ENCODE assay signal across 15 cellular contexts in genomic region chr16:69939821-69940585, GRCh38. TPM values are rescaled to one million over a fixed set of nuclear protein-coding genes. Genes with fewer than 3 reads are reported as not detected.
DNase-seq lines count a peak whose midpoint lies in the region; ATAC-seq and TF ChIP-seq lines count a peak whose summit lies in the region.
"Had no signal": no experiment of that assay in that cellular context is flagged by ENCODE, and none has a peak within 500 bp of the region (broad histone marks: within the 10 kb centered on the region; RNA-seq: fewer than 3 reads in every experiment).

No MANE protein-coding gene starts in this region.

- TF ChIP-seq POLR2A in IMR-90 (IDR thresholded peaks at IDR 0.05; ENCODE audit: low read depth, low read length), result no peak

- H3K4me1 Mint-ChIP-seq in MCF 10A (ENCODE audit: insufficient read depth, unreplicated experiment), result no peaks in the 10 kb centered on the region
- H3K4me1 Mint-ChIP-seq in CD8-positive, alpha-beta T cell (ENCODE audit: low read depth), result no peaks in the 10 kb centered on the region

- no peak overlapping the region for H2BK20ac ChIP-seq in IMR-90 (ENCODE audit: low read depth, low read length)

- H3K27ac ChIP-seq in mammary epithelial cell (ENCODE audit: insufficient read depth, low read depth, low read length) (no peak overlapping the region), IMR-90 (ENCODE audit: insufficient read depth, low read length) (no peak overlapping the region), thoracic aorta (peak overlapping the region; percentile 61 to 96)
- H3K27ac ChIP-seq in CD8-positive, alpha-beta T cell (ENCODE audit: low read depth, low read length), result no peak overlapping the region
- H3K27ac ChIP-seq: A549 had no signal

- no peak overlapping the region for H3K4me3 Mint-ChIP-seq in MCF 10A (ENCODE audit: unreplicated experiment)
- no peak overlapping the region for H3K4me3 Mint-ChIP-seq in CD8-positive, alpha-beta T cell

- H3K27ac Mint-ChIP-seq in MCF 10A (ENCODE audit: low read depth, unreplicated experiment), result no peak overlapping the region
- no peak overlapping the region for H3K27ac Mint-ChIP-seq in CD8-positive, alpha-beta T cell

- H2BK15ac ChIP-seq in IMR-90 (ENCODE audit: low read depth, low read length), result no peak overlapping the region

- H3K4me1 ChIP-seq in mammary epithelial cell (ENCODE audit: insufficient read depth, low read length) (no peaks in the 10 kb centered on the region), IMR-90 (ENCODE audit: control insufficient read depth, insufficient read depth, low read length) (no peaks in the 10 kb centered on the region), thoracic aorta (ENCODE audit: control insufficient read depth in 1 of 2, low read depth in 2 of 2) (peaks cover 16 to 78% of the 10 kb centered on the region in 2 donors)
- H3K4me1 ChIP-seq in CD8-positive, alpha-beta T cell (ENCODE audit: insufficient read depth, low read length), result no peaks in the 10 kb centered on the region
- H3K4me1 ChIP-seq: A549 had no signal

- no peak for TF ChIP-seq RAD21 in IMR-90 (IDR thresholded peaks at IDR 0.05; ENCODE audit: low read length)

- peaks cover 7% of the 10 kb centered on the region for H3K36me3 ChIP-seq in mammary epithelial cell (ENCODE audit: insufficient read depth, low read length)
- H3K36me3 ChIP-seq in IMR-90 (ENCODE audit: control insufficient read depth, insufficient read depth, low read length), result peaks cover 40% of the 10 kb centered on the region
- H3K36me3 ChIP-seq in thoracic aorta, result peaks cover 49% of the 10 kb centered on the region
- H3K36me3 ChIP-seq in CD8-positive, alpha-beta T cell (ENCODE audit: insufficient read depth, low read length), result peaks cover 39% of the 10 kb centered on the region

- H3K23ac ChIP-seq in IMR-90 (ENCODE audit: low read depth, low read length), result no peak overlapping the region

- no peaks in the 10 kb centered on the region for H3K79me1 ChIP-seq in IMR-90 (ENCODE audit: low read depth in 1 of 2, low read length in 2 of 2)

- H2AK9ac ChIP-seq in IMR-90 (replicated peaks; ENCODE audit: low read depth, low read length, poor library complexity), result peak overlapping the region; percentile 42

- H3K18ac ChIP-seq in IMR-90 (ENCODE audit: low read depth, low read length), result no peak overlapping the region

- CTCF ChIA-PET in mammary epithelial cell (lab: Charles Lee; ENCODE audit: low non-redundant PET), result no interaction called here
- CTCF ChIA-PET in MCF 10A (lab: Yijun Ruan, JAX), result interaction anchor here (4.0 kb wide), 1 partner anchor 11 kb away, joined by 29 read pairs; no protein-coding TSS in a partner anchor
- CTCF ChIA-PET in IMR-90 (lab: Yijun Ruan, JAX), result no interaction called here
- CTCF ChIA-PET in CD8-positive, alpha-beta T cell (lab: Charles Lee), result interaction anchor here (3.2 kb wide), 1 partner anchor 10 kb away, joined by 17 read pairs; no protein-coding TSS in a partner anchor

- H3K27me3 ChIP-seq in mammary epithelial cell (ENCODE audit: insufficient read depth, low read length) (no peaks in the 10 kb centered on the region), IMR-90 (ENCODE audit: control insufficient read depth, insufficient read depth, low read length) (no peaks in the 10 kb centered on the region), thoracic aorta (replicated peaks; ENCODE audit: insufficient read depth) (no peaks in the 10 kb centered on the region)
- no peaks in the 10 kb centered on the region for H3K27me3 ChIP-seq in CD8-positive, alpha-beta T cell (ENCODE audit: insufficient read depth, low read length)

- no peak overlapping the region for H4K5ac ChIP-seq in IMR-90 (ENCODE audit: low read depth, low read length)

- H4K8ac ChIP-seq in IMR-90 (ENCODE audit: low read depth in 2 of 2, low read length in 2 of 2), result no peak overlapping the region

- dilution Hi-C loops in mammary epithelial cell (cut with HindIII; ENCODE audit: low sequenced_read_pairs), result no loop called here
- dilution Hi-C loops in IMR-90 (cut with HindIII; ENCODE audit: low sequenced_read_pairs, unreplicated experiment), result no loop called here

- DNase-seq in mammary epithelial cell, result no peak
- DNase-seq in MCF 10A (ENCODE audit: unreplicated experiment), result no peak
- no peak for DNase-seq in IMR-90
- DNase-seq in mesenteric fat pad (ENCODE audit: low spot score), result peak; percentile 81
- DNase-seq in thoracic aorta (ENCODE audit: low spot score), result no peak
- DNase-seq in CD8-positive, alpha-beta T cell, result no peak
- DNase-seq: C1 segment of cervical spinal cord, DMS79, NCI-H1105, NCI-H2081, NCI-H446 treated with DMSO at 0.1 percent for 48 hours, NCI-H69 had no signal

- H3K4me3 ChIP-seq in mammary epithelial cell (replicated peaks in 1 of 3; ENCODE audit: insufficient read depth in 1 of 3, low read depth in 2 of 3, low read length in 3 of 3) (no peak overlapping the region), IMR-90 (ENCODE audit: insufficient read depth, low read depth, low read length) (no peak overlapping the region), thoracic aorta (no peak overlapping the region)
- no peak overlapping the region for H3K4me3 ChIP-seq in CD8-positive, alpha-beta T cell (ENCODE audit: low read depth, low read length)
- H3K4me3 ChIP-seq: A549 had no signal

- POLR2A ChIA-PET in MCF 10A (lab: Yijun Ruan, JAX), result no interaction called here
- POLR2A ChIA-PET in IMR-90 (lab: Charles Lee; ENCODE audit: unreplicated experiment), result no interaction called here
- POLR2A ChIA-PET in CD8-positive, alpha-beta T cell (lab: Charles Lee), result no interaction called here

- intact Hi-C loops in mammary epithelial cell (cut with micrococcal nuclease), result no loop called here
- intact Hi-C loops in MCF 10A (cut with micrococcal nuclease), result no loop called here
- intact Hi-C loops in IMR-90 (cut with micrococcal nuclease), result no loop called here
- intact Hi-C loops in CD8-positive, alpha-beta T cell (cut with DNase I, micrococcal nuclease), result no loop called here

- H3K79me2 ChIP-seq in mammary epithelial cell (ENCODE audit: insufficient read depth, low read length), result no peaks in the 10 kb centered on the region

- no peak overlapping the region for H3K4ac ChIP-seq in IMR-90 (ENCODE audit: low read depth, low read length)

- TSS peak; percentile 29 for BruUV-seq in mammary epithelial cell (replicated peaks; lab: Mats Ljungman, UMichigan)
- no TSS peak for BruUV-seq in MCF 10A (replicated peaks; lab: Mats Ljungman, UMichigan)
- BruUV-seq in IMR-90 (replicated peaks; lab: Mats Ljungman, UMichigan), result no TSS peak

- no peak overlapping the region for H3K56ac ChIP-seq in IMR-90 (ENCODE audit: extremely low read depth, insufficient read depth, low read length)

- TF ChIP-seq CTCF in mammary epithelial cell (conservative IDR thresholded peaks at IDR 0.05 in 1 of 2, IDR thresholded peaks at IDR 0.05 in 1 of 2; ENCODE audit: extremely low read depth in 1 of 2, insufficient read depth in 1 of 2, low read depth in 1 of 2, low read length in 2 of 2) (no peak), MCF 10A (IDR thresholded peaks at IDR 0.05; ENCODE audit: unreplicated experiment) (no peak), IMR-90 (conservative IDR thresholded peaks at IDR 0.05; ENCODE audit: low read depth, low read length) (no peak), thoracic aorta (IDR thresholded peaks at IDR 0.05) (no peak)
- no peak for TF ChIP-seq CTCF in CD8-positive, alpha-beta T cell (IDR thresholded peaks at IDR 0.05)

- peaks cover 10% of the 10 kb centered on the region for H3K36me3 Mint-ChIP-seq in MCF 10A (ENCODE audit: insufficient read depth, unreplicated experiment)
- H3K36me3 Mint-ChIP-seq in CD8-positive, alpha-beta T cell, result peaks cover 67% of the 10 kb centered on the region

- in situ Hi-C loops in mammary epithelial cell (cut with MboI; ENCODE audit: low sequenced_read_pairs in 2 of 2), result no loop called here
- in situ Hi-C loops in IMR-90 (cut with MboI; ENCODE audit: low sequenced_read_pairs), result no loop called here

- H3K9ac ChIP-seq in mammary epithelial cell (ENCODE audit: insufficient read depth, low read length), result no peak overlapping the region
- H3K9ac ChIP-seq in IMR-90 (ENCODE audit: low read depth, low read length), result no peak overlapping the region

- no peaks in the 10 kb centered on the region for H3K9me3 Mint-ChIP-seq in MCF 10A (ENCODE audit: unreplicated experiment)
- H3K9me3 Mint-ChIP-seq in CD8-positive, alpha-beta T cell, result no peaks in the 10 kb centered on the region

- H3K27me3 Mint-ChIP-seq in MCF 10A (ENCODE audit: insufficient read depth, unreplicated experiment), result no peaks in the 10 kb centered on the region
- no peaks in the 10 kb centered on the region for H3K27me3 Mint-ChIP-seq in CD8-positive, alpha-beta T cell (ENCODE audit: low read depth)

- 0 out of 2 replicates have a peak, but pooled peaks cover 3% of the 10 kb centered on the region for H3K9me1 ChIP-seq in IMR-90 (ENCODE audit: insufficient read depth, low read length)

- H2BK120ac ChIP-seq in IMR-90 (ENCODE audit: low read depth, low read length), result no peak overlapping the region

- no peak overlapping the region for H2AK5ac ChIP-seq in IMR-90 (ENCODE audit: low read depth, low read length)

- H3K9me3 ChIP-seq in mammary epithelial cell (replicated peaks; ENCODE audit: insufficient read depth, low read length) (no peaks in the 10 kb centered on the region), IMR-90 (ENCODE audit: control insufficient read depth, insufficient read depth, low read length) (no peaks in the 10 kb centered on the region), thoracic aorta (no peaks in the 10 kb centered on the region)
- H3K9me3 ChIP-seq in CD8-positive, alpha-beta T cell (ENCODE audit: low read length), result no peaks in the 10 kb centered on the region
- H3K9me3 ChIP-seq: A549 had no signal

- WGBS in mammary epithelial cell (ENCODE audit: low coverage, missing lambda C conversion rate), result 91% methylated on average over 12 of the region's 26 CpGs
- 98% methylated on average over 8 of the region's 26 CpGs; no CpG with 5 or more reads in 1 of the 2 experiments for WGBS in IMR-90 (ENCODE audit: extremely low coverage in 2 of 2, insufficient read length in 1 of 2), 2 experiments

- no peak overlapping the region for H2AFZ ChIP-seq in mammary epithelial cell (ENCODE audit: low read depth, low read length)
- no peak overlapping the region for H2AFZ ChIP-seq in IMR-90 (replicated peaks; ENCODE audit: low read length, poor library complexity)

- H2BK5ac ChIP-seq in IMR-90 (ENCODE audit: low read depth, low read length, poor library complexity, severe bottlenecking), result no peak overlapping the region

- no peak for ATAC-seq in IMR-90 (ENCODE audit: low read depth)
- ATAC-seq in thoracic aorta (ENCODE audit: insufficient number of reproducible peaks, low FRiP score, low read depth), result no peak
- ATAC-seq in HG02973 (IDR thresholded peaks at IDR 0.05; ENCODE audit: unreplicated experiment), result no peak
- no peak for ATAC-seq in CD8-positive, alpha-beta T cell
- ATAC-seq: A549, Panc1 had no signal

- no peak overlapping the region for H3K14ac ChIP-seq in IMR-90 (replicated peaks; ENCODE audit: low read depth, low read length)

- H3K4me2 ChIP-seq in mammary epithelial cell (ENCODE audit: insufficient read depth, low read depth, low read length) (no peak overlapping the region), IMR-90 (ENCODE audit: low read depth, low read length) (no peak overlapping the region)
- H3K4me2 ChIP-seq: A549 had no signal

- H4K20me1 ChIP-seq in mammary epithelial cell (ENCODE audit: insufficient read depth, low read length) (no peaks in the 10 kb centered on the region), IMR-90 (ENCODE audit: insufficient read depth, low read length) (no peaks in the 10 kb centered on the region)

- H4K91ac ChIP-seq in IMR-90 (ENCODE audit: insufficient read depth, low read depth, low read length), result no peak overlapping the region

RNA-seq across cellular contexts. Expression of gene CLEC18A, which starts 11.1 kb away (rescaled TPM):
- total RNA-seq in mammary epithelial cell (1 to 10 TPM in 1 of 2 donors, under 1 TPM in 1; 0.45 to 1.0 TPM), MCF 10A (2022) (0.28 and 0.88 TPM in 2 replicates), IMR-90 (2012; rRNA removed) (under 0.01 TPM in 1 of 2 replicates, not detected in the other), mesenteric fat pad (0.61 TPM), thoracic aorta (10 to 100 TPM; 12.4 to 21.9 TPM)
- polyA plus RNA-seq in mammary epithelial cell (0.07 TPM), IMR-90 (2012; rRNA removed) (0.04 TPM in 1 of 2 replicates, not detected in the other)
- not detected for polyA minus RNA-seq in mammary epithelial cell
- polyA plus RNA-seq in IMR-90 (2012; cell fraction: cytosol; rRNA removed), result 0.02 TPM in 1 of 2 replicates, not detected in the other
- polyA plus RNA-seq in IMR-90 (2012; cell fraction: nucleus; rRNA removed; ENCODE audit: low replicate concordance), result 0.41 and 0.85 TPM in 2 replicates
- under 1 TPM; 0.49 to 0.53 TPM for total RNA-seq in CD8-positive, alpha-beta T cell

Comparison
In these comparisons a context has a peak if more than half of its experiments do, and no peak if none do; other contexts are left out.
1. CTCF ChIA-PET loops: an anchor here in MCF 10A (4.0 kb wide) and CD8-positive, alpha-beta T cell (3.2 kb wide); none called in mammary epithelial cell and IMR-90.
2. H3K27ac ChIP-seq: peak in thoracic aorta (2 of 2); none in mammary epithelial cell (single experiment), IMR-90 (single experiment) and CD8-positive, alpha-beta T cell (single experiment).